Comparison of ENCODE assay signal across 19 cellular contexts in genomic region chr20:62404761-62405107, GRCh38. TPM values are rescaled to one million over a fixed set of nuclear protein-coding genes. Genes with fewer than 3 reads are reported as not detected.
DNase-seq lines count a peak whose midpoint lies in the region; ATAC-seq and TF ChIP-seq lines count a peak whose summit lies in the region.
"Had no signal": no experiment of that assay in that cellular context is flagged by ENCODE, and none has a peak within 500 bp of the region (broad histone marks: within the 10 kb centered on the region; RNA-seq: fewer than 3 reads in every experiment).

No MANE protein-coding gene starts in this region.

- peaks cover 2% of the 10 kb centered on the region for H3K79me1 ChIP-seq in mesendoderm (ENCODE audit: low read length)

- WGBS in hepatocyte (ENCODE audit: low lambda C conversion rate, missing lambda C conversion rate) = 93% methylated on average over 12 of the region's 12 CpGs
- WGBS in mesendoderm (ENCODE audit: extremely low coverage, insufficient coverage, low lambda C conversion rate) = no CpG with 5 or more reads among the region's 12 CpGs

- H2AFZ ChIP-seq in DND-41 (ENCODE audit: low read depth, low read length) (no peak overlapping the region), OCI-LY1 (ENCODE audit: low read length) (no peak overlapping the region), hepatocyte (no peak overlapping the region)

- H3K4me3 ChIP-seq in BLaER1 = no peak overlapping the region
- H3K4me3 ChIP-seq in DND-41 (ENCODE audit: low read depth in 1 of 2, low read length in 2 of 2) = peak overlapping the region in 1 of 2 experiments; percentile 96; a peak in 1 of 4 replicates
- no peak overlapping the region for H3K4me3 ChIP-seq in OCI-LY1 (ENCODE audit: low read depth, low read length, poor library complexity, severe bottlenecking)
- H3K4me3 ChIP-seq in hepatocyte = no peak overlapping the region
- no peak overlapping the region for H3K4me3 ChIP-seq in ascending aorta
- no peak overlapping the region for H3K4me3 ChIP-seq in mesendoderm (ENCODE audit: low read length)
- H3K4me3 ChIP-seq: A549, SJCRH30 had no signal

- POLR2A ChIA-PET in GM10248 (lab: Yijun Ruan, JAX) = no interaction called here

- no peak overlapping the region for H2BK15ac ChIP-seq in mesendoderm (replicated peaks; ENCODE audit: low read depth)

- H3K27me3 ChIP-seq in BLaER1 = no peaks in the 10 kb centered on the region
- no peaks in the 10 kb centered on the region for H3K27me3 ChIP-seq in DND-41 (ENCODE audit: insufficient read depth, low read length, poor library complexity)
- H3K27me3 ChIP-seq in OCI-LY1 (ENCODE audit: insufficient read depth, low read length) = no peaks in the 10 kb centered on the region
- no peaks in the 10 kb centered on the region for H3K27me3 ChIP-seq in hepatocyte
- no peaks in the 10 kb centered on the region for H3K27me3 ChIP-seq in ascending aorta
- H3K27me3 ChIP-seq in mesendoderm (ENCODE audit: insufficient read depth, low read length, poor library complexity) = no peaks in the 10 kb centered on the region
- H3K27me3 ChIP-seq: BE2C had no signal

- H3K56ac ChIP-seq in mesendoderm (ENCODE audit: low read length) = no peak overlapping the region

- no peaks in the 10 kb centered on the region; the same call in 1 of the 2 replicates for H3F3A ChIP-seq in OCI-LY1 (ENCODE audit: insufficient read depth, low read length)

- H3K9ac ChIP-seq in BLaER1 (0 out of 2 replicates have a peak overlapping the region, but pooled peaks have one; percentile 97), DND-41 (ENCODE audit: low read depth, low read length) (peak overlapping the region; percentile 98; the same call in 1 of the 2 replicates), OCI-LY1 (ENCODE audit: low read length) (no peak overlapping the region), mesendoderm (ENCODE audit: low read length) (no peak overlapping the region)

- peaks cover 46% of the 10 kb centered on the region for H4K20me1 ChIP-seq in BLaER1
- peaks cover 56% of the 10 kb centered on the region for H4K20me1 ChIP-seq in DND-41 (ENCODE audit: insufficient read depth, low read length)
- H4K20me1 ChIP-seq in OCI-LY1 (ENCODE audit: insufficient read depth, low read length) = no peaks in the 10 kb centered on the region
- H4K20me1 ChIP-seq in hepatocyte (ENCODE audit: insufficient read depth, poor library complexity, severe bottlenecking) = no peaks in the 10 kb centered on the region

- no peak overlapping the region for H3K27ac ChIP-seq in BLaER1
- H3K27ac ChIP-seq in DND-41 (ENCODE audit: low read length) = no peak overlapping the region
- no peak overlapping the region for H3K27ac ChIP-seq in OCI-LY1 (ENCODE audit: low read depth, low read length, poor library complexity, severe bottlenecking)
- H3K27ac ChIP-seq in hepatocyte = no peak overlapping the region
- no peak overlapping the region for H3K27ac ChIP-seq in ascending aorta
- no peak overlapping the region for H3K27ac ChIP-seq in mesendoderm (ENCODE audit: low read depth, low read length)
- H3K27ac ChIP-seq: A549, SJCRH30 had no signal

- H3K79me2 ChIP-seq in DND-41 (ENCODE audit: insufficient read depth, low read length) = peaks cover 40% of the 10 kb centered on the region
- H3K79me2 ChIP-seq in OCI-LY1 (ENCODE audit: insufficient read depth, low read length) = 0 out of 2 replicates have a peak, but pooled peaks cover 4% of the 10 kb centered on the region
- H3K79me2 ChIP-seq in hepatocyte = peaks cover 38% of the 10 kb centered on the region
- no peaks in the 10 kb centered on the region for H3K79me2 ChIP-seq in mesendoderm (ENCODE audit: control insufficient read depth, insufficient read depth, low read length)

- peaks cover 93% of the 10 kb centered on the region for H3K4me1 ChIP-seq in BLaER1
- H3K4me1 ChIP-seq in DND-41 (ENCODE audit: insufficient read depth, low read length) = peaks cover 39% of the 10 kb centered on the region
- peaks cover 52% of the 10 kb centered on the region for H3K4me1 ChIP-seq in OCI-LY1 (ENCODE audit: insufficient read depth, low read length, severe bottlenecking)
- H3K4me1 ChIP-seq in hepatocyte (ENCODE audit: insufficient read depth) = peaks cover 17% of the 10 kb centered on the region
- H3K4me1 ChIP-seq in ascending aorta = peaks cover 10 to 20% of the 10 kb centered on the region in 2 donors
- H3K4me1 ChIP-seq in mesendoderm (ENCODE audit: control insufficient read depth, low read depth, low read length) = peaks cover 3% of the 10 kb centered on the region

- H3K9me3 ChIP-seq in BLaER1 (no peaks in the 10 kb centered on the region), DND-41 (ENCODE audit: insufficient read depth, low read length, severe bottlenecking) (no peaks in the 10 kb centered on the region), OCI-LY1 (ENCODE audit: low read length) (no peaks in the 10 kb centered on the region), hepatocyte (ENCODE audit: low read depth) (no peaks in the 10 kb centered on the region), ascending aorta (no peaks in the 10 kb centered on the region)
- H3K9me3 ChIP-seq: A549, BE2C, SJCRH30 had no signal

- DNase-seq in DND-41 (no peak), hepatocyte (ENCODE audit: low spot score) (no peak), globus pallidus (ENCODE audit: low spot score) (no peak), ascending aorta (ENCODE audit: low spot score in 2 of 2) (no peak), GM10248 (ENCODE audit: extremely low spot score) (no peak), mesendoderm (no peak)
- DNase-seq: CD4-positive, alpha-beta memory T cell; KBM-7; NCI-H1092 treated with DMSO at 0.1 percent for 48 hours; NCI-H1436 treated with DMSO at 0.1 percent for 48 hours; NCI-H1930; NCI-H510A; NCI-H748 treated with DMSO at 0.1 percent for 48 hours had no signal

- H3K4ac ChIP-seq in mesendoderm (ENCODE audit: low read depth, low read length) = no peak overlapping the region

- no peak overlapping the region for H2AK5ac ChIP-seq in mesendoderm (ENCODE audit: low read length)

- intact Hi-C loops in ascending aorta (cut with DNase I) = loop anchor here (1.0 to 10.0 kb wide), 5 partner anchors 102 to 388 kb away; partner anchors contain the start of genes ADRM1, MTG2, OSBPL2 and TAF4

- no peak overlapping the region for H4K8ac ChIP-seq in mesendoderm (ENCODE audit: low read depth, low read length)

- H2BK5ac ChIP-seq in mesendoderm (ENCODE audit: low read length) = no peak overlapping the region

- no peak overlapping the region for H3K18ac ChIP-seq in mesendoderm (ENCODE audit: low read length)

- H3K36me3 ChIP-seq in BLaER1 (peaks cover 28% of the 10 kb centered on the region), DND-41 (ENCODE audit: insufficient read depth, low read length) (peaks cover 44% of the 10 kb centered on the region), OCI-LY1 (ENCODE audit: insufficient read depth, low read length) (peaks cover 14% of the 10 kb centered on the region; the same call in 1 of the 2 replicates), hepatocyte (replicated peaks; ENCODE audit: insufficient read depth, low read depth) (no peaks in the 10 kb centered on the region), ascending aorta (no peaks in the 10 kb centered on the region), mesendoderm (ENCODE audit: control insufficient read depth, insufficient read depth, low read length) (no peaks in the 10 kb centered on the region)
- H3K36me3 ChIP-seq: BE2C, SJCRH30 had no signal

- no peak overlapping the region for H3K23ac ChIP-seq in mesendoderm (ENCODE audit: low read length)

- TF ChIP-seq CTCF in DND-41 (IDR thresholded peaks at IDR 0.05; ENCODE audit: borderline replicate concordance, extremely low read depth, low read length, poor library complexity, severe bottlenecking) (peak; percentile 16), OCI-LY1 (IDR thresholded peaks at IDR 0.05; ENCODE audit: low read length) (no peak), hepatocyte (IDR thresholded peaks at IDR 0.05; ENCODE audit: poor library complexity) (no peak), ascending aorta (IDR thresholded peaks at IDR 0.05) (no peak), GM10248 (IDR thresholded peaks at IDR 0.05; ENCODE audit: control extremely low read depth, extremely low read depth, low read depth, missing control alignments) (no peak)

- H3K4me2 ChIP-seq in BLaER1 = peak overlapping the region; percentile 97; the same call in 1 of the 2 replicates
- peak overlapping the region; percentile 95 for H3K4me2 ChIP-seq in DND-41 (ENCODE audit: insufficient read depth, low read length)
- H3K4me2 ChIP-seq in OCI-LY1 (ENCODE audit: low read length) = peak overlapping the region; percentile 5; the same call in 1 of the 2 replicates
- H3K4me2 ChIP-seq in hepatocyte = peak overlapping the region; percentile 91
- no peak overlapping the region for H3K4me2 ChIP-seq in mesendoderm (ENCODE audit: low read length)

- ATAC-seq in DND-41 (ENCODE audit: insufficient read depth, low read depth) = no peak

- H3K9me2 ChIP-seq in OCI-LY1 (ENCODE audit: low read depth, low read length) = no peaks in the 10 kb centered on the region
- no peaks in the 10 kb centered on the region for H3K9me2 ChIP-seq in hepatocyte (replicated peaks; ENCODE audit: insufficient read depth)

- no peak overlapping the region for H4K5ac ChIP-seq in mesendoderm (ENCODE audit: low read length)

- CTCF ChIA-PET in GM10248 (lab: Yijun Ruan, JAX) = interaction anchor here (1.9 kb wide), 1 partner anchor 16 kb away, joined by 4 read pairs; no protein-coding TSS in a partner anchor

- no peak overlapping the region for H2BK120ac ChIP-seq in mesendoderm (ENCODE audit: low read depth, low read length)

RNA-seq across cellular contexts. Expression of gene CABLES2, which starts 2.4 kb away (rescaled TPM):
- total RNA-seq in hepatocyte (8.6 and 12.0 TPM in 2 replicates), ascending aorta (0.43 TPM)
- 17.7 and 19.1 TPM in 2 replicates for polyA plus RNA-seq in hepatocyte
- polyA plus RNA-seq in mesendoderm (2013, experiment 1 of 2) = 4.4 TPM
- polyA plus RNA-seq in mesendoderm (2013, experiment 2 of 2) = 4.3 TPM

RNA-seq across cellular contexts. Expression of gene RPS21, which starts 17.8 kb away (rescaled TPM):
- total RNA-seq in hepatocyte = 1,754 and 2,772 TPM in 2 replicates
- polyA plus RNA-seq in hepatocyte = 444 and 460 TPM in 2 replicates
- total RNA-seq in ascending aorta = 1,828 TPM
- polyA plus RNA-seq in mesendoderm (2013, experiment 1 of 2) = 3,271 TPM
- polyA plus RNA-seq in mesendoderm (2013, experiment 2 of 2) = 3,207 TPM

RNA-seq across cellular contexts. Expression of gene RBBP8NL, which starts 22.6 kb away (rescaled TPM):
- total RNA-seq in hepatocyte = 4.1 and 5.7 TPM in 2 replicates
- 6.4 and 6.9 TPM in 2 replicates for polyA plus RNA-seq in hepatocyte
- not detected for total RNA-seq in ascending aorta
- polyA plus RNA-seq in mesendoderm (2013, experiment 1 of 2) = 0.31 TPM
- 0.36 TPM for polyA plus RNA-seq in mesendoderm (2013, experiment 2 of 2)
- total RNA-seq: CD4-positive, alpha-beta memory T cell; H4; SJCRH30 had no signal
- polyA plus RNA-seq: A549; CD4-positive, alpha-beta memory T cell had no signal

RNA-seq across cellular contexts. Expression of gene LAMA5, which starts 37.6 kb away (rescaled TPM):
- 44.6 and 71.3 TPM in 2 replicates for total RNA-seq in hepatocyte
- 252 and 313 TPM in 2 replicates for polyA plus RNA-seq in hepatocyte
- total RNA-seq in ascending aorta = 469 TPM
- polyA plus RNA-seq in mesendoderm (2013, experiment 1 of 2) = 39.1 TPM
- polyA plus RNA-seq in mesendoderm (2013, experiment 2 of 2) = 37.2 TPM
- polyA plus RNA-seq: CD4-positive, alpha-beta memory T cell had no signal

Comparison
In these comparisons a context has a peak if more than half of its experiments do, and no peak if none do; other contexts are left out.
1. H3K9ac ChIP-seq: peak in BLaER1 (single experiment) and DND-41 (single experiment); none in OCI-LY1 (single experiment) and mesendoderm (single experiment).